8 cellular contexts compared by ENCODE assay signal in the genomic region with DNA sequence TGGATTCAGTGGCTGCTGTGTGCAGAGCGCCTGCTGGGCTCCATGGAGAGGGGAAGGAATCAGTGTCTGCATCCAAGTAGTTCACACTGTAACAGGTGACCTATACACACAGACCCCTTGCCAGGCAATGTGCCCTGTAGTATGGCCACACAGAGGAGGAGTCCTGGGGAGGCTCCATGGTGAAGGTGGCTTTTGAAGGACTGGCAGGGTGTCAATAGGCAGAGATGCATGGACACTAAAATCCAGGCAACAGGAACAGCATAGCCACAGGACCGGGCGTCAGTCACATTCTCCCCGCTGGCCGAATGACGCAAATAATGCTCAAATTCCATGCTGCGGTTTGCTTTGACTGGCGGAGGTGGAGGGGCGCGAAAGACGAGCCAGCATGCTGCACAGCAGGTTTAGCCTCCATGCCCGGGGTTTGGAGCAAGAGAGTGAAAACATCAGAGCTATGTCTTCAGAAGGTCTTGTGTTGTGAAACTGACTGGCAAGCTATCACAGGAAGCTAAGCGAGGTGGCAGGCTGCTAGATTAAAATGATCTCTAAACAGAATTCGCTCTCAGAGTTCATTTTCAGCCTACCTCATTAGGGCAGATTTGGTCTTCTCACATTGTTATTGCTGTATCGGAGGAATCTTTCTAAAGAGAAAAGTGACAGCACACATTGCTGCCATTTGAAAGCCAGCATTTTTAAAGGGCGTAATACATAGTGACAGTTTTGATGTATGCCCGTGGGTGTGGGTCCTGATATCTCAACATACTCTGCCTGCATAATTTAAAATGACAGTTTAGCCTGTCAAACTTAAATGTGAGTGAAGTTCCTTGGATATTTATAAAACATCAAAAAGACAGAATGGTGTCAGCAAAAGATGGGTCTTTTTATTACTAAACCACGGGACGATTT. TPM values are rescaled to one million over a fixed set of nuclear protein-coding genes. Genes with fewer than 3 reads are reported as not detected.
DNase-seq lines count a peak whose midpoint lies in the region; ATAC-seq and TF ChIP-seq lines count a peak whose summit lies in the region.

No MANE protein-coding gene starts in this region.

- H3K4me3 ChIP-seq in colonic mucosa (peak overlapping the region; percentile 77), liver (ENCODE audit: low read depth in 1 of 3, low read length in 3 of 3) (peak overlapping the region; percentile 73 to 95 (median 94))

- peak overlapping the region; percentile 84 for H3K27ac ChIP-seq in colonic mucosa
- peak overlapping the region; percentile 91 to 95 for H3K27ac ChIP-seq in liver (ENCODE audit: low read depth in 1 of 2, low read length in 2 of 2)

- peak; percentile 74 for DNase-seq in GM03348 (ENCODE audit: low spot score)
- DNase-seq in NCI-H2171 (lab: John Stamatoyannopoulos, UW) = peak; percentile 52
- peak; percentile 84 for DNase-seq in activated CD4-positive, alpha-beta T cell treated with anti-CD3 and anti-CD28 coated beads, Interleukin-2, amount 10 ng/mL, durations not matched to agents 24 days and 14 days
- DNase-seq in colonic mucosa = peak; percentile 58
- peak; percentile 57 to 62 for DNase-seq in stimulated activated CD4-positive, alpha-beta T cell treated with anti-CD3 and anti-CD28 coated beads, Interleukin-2, amount 100 ng/mL, for 24 hours

- H3K9me3 Mint-ChIP-seq in activated CD4-positive, alpha-beta T cell treated with anti-CD3 and anti-CD28 coated beads, Interleukin-2, amount 10 ng/mL, durations not matched to agents 24 days and 14 days = no peaks in the 10 kb centered on the region

- peaks cover 2% of the 10 kb centered on the region for H3K27me3 Mint-ChIP-seq in activated CD4-positive, alpha-beta T cell treated with anti-CD3 and anti-CD28 coated beads, Interleukin-2, amount 10 ng/mL, durations not matched to agents 24 days and 14 days

- H3K36me3 ChIP-seq in colonic mucosa = no peaks in the 10 kb centered on the region
- H3K36me3 ChIP-seq in liver (ENCODE audit: control insufficient read depth in 4 of 4, insufficient read depth in 3 of 4, low read depth in 1 of 4, low read length in 3 of 4) = no peaks in the 10 kb centered on the region

- peak overlapping the region; percentile 99 for H3K4me3 Mint-ChIP-seq in activated CD4-positive, alpha-beta T cell treated with anti-CD3 and anti-CD28 coated beads, Interleukin-2, amount 10 ng/mL, durations not matched to agents 24 days and 14 days

- H3K27me3 ChIP-seq in colonic mucosa = no peaks in the 10 kb centered on the region
- H3K27me3 ChIP-seq in liver (ENCODE audit: control insufficient read depth in 4 of 4, insufficient read depth in 4 of 4, low read length in 3 of 4) = no peaks in the 10 kb centered on the region

- TF ChIP-seq CTCF in colonic mucosa (IDR thresholded peaks at IDR 0.05) (no peak), liver (IDR thresholded peaks at IDR 0.05; ENCODE audit: low read depth, low read length, missing input control) (no peak)

- H3K27ac Mint-ChIP-seq in activated CD4-positive, alpha-beta T cell treated with anti-CD3 and anti-CD28 coated beads, Interleukin-2, amount 10 ng/mL, durations not matched to agents 24 days and 14 days = peak overlapping the region; percentile 100

- H3K4me1 ChIP-seq in colonic mucosa (peaks cover 13% of the 10 kb centered on the region), liver (ENCODE audit: control insufficient read depth in 4 of 4, insufficient read depth in 4 of 4, low read length in 3 of 4) (peaks cover 0 to 32% (median 22%) of the 10 kb centered on the region in 4 donors)

- peaks cover 24% of the 10 kb centered on the region for H3K4me1 Mint-ChIP-seq in activated CD4-positive, alpha-beta T cell treated with anti-CD3 and anti-CD28 coated beads, Interleukin-2, amount 10 ng/mL, durations not matched to agents 24 days and 14 days

- intact Hi-C loops in activated CD4-positive, alpha-beta T cell treated with anti-CD3 and anti-CD28 coated beads, Interleukin-2, amount 10 ng/mL, durations not matched to agents 24 days and 14 days (cut with micrococcal nuclease) = loop anchor here (5.0 to 10.0 kb wide), 5 partner anchors 115 to 1938 kb away; partner anchors contain the start of genes AFG3L2, NAPG and VAPA
- intact Hi-C loops in colonic mucosa (cut with DNase I) = loop anchor here (10.0 kb wide), 1 partner anchor 55 kb away; the partner anchor contains the start of gene MPPE1

- H3K36me3 Mint-ChIP-seq in activated CD4-positive, alpha-beta T cell treated with anti-CD3 and anti-CD28 coated beads, Interleukin-2, amount 10 ng/mL, durations not matched to agents 24 days and 14 days (ENCODE audit: low read depth) = peaks cover 10% of the 10 kb centered on the region

- TF ChIP-seq RAD21 in liver (IDR thresholded peaks at IDR 0.05) = no peak

- 10% methylated on average over 19 of the region's 19 CpGs for WGBS in liver

- H3K9me3 ChIP-seq in colonic mucosa (no peaks in the 10 kb centered on the region), liver (ENCODE audit: control insufficient read depth in 4 of 4, low read length in 3 of 4) (no peaks in the 10 kb centered on the region)

- ATAC-seq in GM21526 (IDR thresholded peaks at IDR 0.05; ENCODE audit: low FRiP score, unreplicated experiment) (no peak), HG03442 (IDR thresholded peaks at IDR 0.05; ENCODE audit: unreplicated experiment) (no peak)

- H3K9ac ChIP-seq in colonic mucosa (ENCODE audit: low read depth in 2 of 2, low read length in 2 of 2) (peak overlapping the region in 1 of 2 donors; percentile 100), liver (ENCODE audit: low read depth in 1 of 2, low read length in 2 of 2) (peak overlapping the region; percentile 81 to 93)

TF ChIP-seq in liver, 16 proteins besides CTCF, POLR2A, EP300 and RAD21 (continues in another document):
- peak; percentile 44 for TF ChIP-seq SP1 (IDR thresholded peaks at IDR 0.05)
- TF ChIP-seq GABPA (IDR thresholded peaks at IDR 0.05 in 1 of 2, conservative IDR thresholded peaks at IDR 0.05 in 1 of 2) = no peak
- TF ChIP-seq NR2F2 (IDR thresholded peaks at IDR 0.05) = no peak
- TF ChIP-seq, protein P1, sequence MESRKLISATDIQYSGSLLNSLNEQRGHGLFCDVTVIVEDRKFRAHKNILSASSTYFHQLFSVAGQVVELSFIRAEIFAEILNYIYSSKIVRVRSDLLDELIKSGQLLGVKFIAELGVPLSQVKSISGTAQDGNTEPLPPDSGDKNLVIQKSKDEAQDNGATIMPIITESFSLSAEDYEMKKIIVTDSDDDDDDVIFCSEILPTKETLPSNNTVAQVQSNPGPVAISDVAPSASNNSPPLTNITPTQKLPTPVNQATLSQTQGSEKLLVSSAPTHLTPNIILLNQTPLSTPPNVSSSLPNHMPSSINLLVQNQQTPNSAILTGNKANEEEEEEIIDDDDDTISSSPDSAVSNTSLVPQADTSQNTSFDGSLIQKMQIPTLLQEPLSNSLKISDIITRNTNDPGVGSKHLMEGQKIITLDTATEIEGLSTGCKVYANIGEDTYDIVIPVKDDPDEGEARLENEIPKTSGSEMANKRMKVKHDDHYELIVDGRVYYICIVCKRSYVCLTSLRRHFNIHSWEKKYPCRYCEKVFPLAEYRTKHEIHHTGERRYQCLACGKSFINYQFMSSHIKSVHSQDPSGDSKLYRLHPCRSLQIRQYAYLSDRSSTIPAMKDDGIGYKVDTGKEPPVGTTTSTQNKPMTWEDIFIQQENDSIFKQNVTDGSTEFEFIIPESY (IDR thresholded peaks at IDR 0.05) = no peak
- TF ChIP-seq YY1 (IDR thresholded peaks at IDR 0.05) = peak; percentile 77
- no peak for TF ChIP-seq RXRA (IDR thresholded peaks at IDR 0.05)
- no peak for TF ChIP-seq EGR1 (IDR thresholded peaks at IDR 0.05; ENCODE audit: low read depth in 2 of 2)
- TF ChIP-seq FOXA2 (IDR thresholded peaks at IDR 0.05) = no peak
- TF ChIP-seq, protein P2, sequence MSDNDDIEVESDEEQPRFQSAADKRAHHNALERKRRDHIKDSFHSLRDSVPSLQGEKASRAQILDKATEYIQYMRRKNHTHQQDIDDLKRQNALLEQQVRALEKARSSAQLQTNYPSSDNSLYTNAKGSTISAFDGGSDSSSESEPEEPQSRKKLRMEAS (IDR thresholded peaks at IDR 0.05) = peak; percentile 9
- TF ChIP-seq HNF4A (conservative IDR thresholded peaks at IDR 0.05) = peak in 1 of 2 donors; percentile 35
- TF ChIP-seq TAF1 (conservative IDR thresholded peaks at IDR 0.05) = peak; percentile 48
- no peak for TF ChIP-seq HNF4G (IDR thresholded peaks at IDR 0.05)
- TF ChIP-seq REST (IDR thresholded peaks at IDR 0.05) = no peak
- no peak for TF ChIP-seq JUND (IDR thresholded peaks at IDR 0.05)

RNA-seq across cellular contexts. Expression of gene CHMP1B, which starts 1.1 kb away (rescaled TPM):
- 22.7 and 24.4 TPM in 2 replicates for total RNA-seq in activated CD4-positive, alpha-beta T cell treated with anti-CD3 and anti-CD28 coated beads, Interleukin-2, amount 10 ng/mL, durations not matched to agents 24 days and 14 days
- 10 to 100 TPM; 42.3 to 80.1 TPM for total RNA-seq in colonic mucosa
- 10 to 100 TPM; 19.5 to 23.6 TPM for total RNA-seq in liver
- polyA plus RNA-seq in liver = 10 to 100 TPM; 13.6 to 18.7 TPM

RNA-seq across cellular contexts. Expression of gene MPPE1, which starts 58.0 kb away (rescaled TPM):
- total RNA-seq in activated CD4-positive, alpha-beta T cell treated with anti-CD3 and anti-CD28 coated beads, Interleukin-2, amount 10 ng/mL, durations not matched to agents 24 days and 14 days = 39.2 and 45.8 TPM in 2 replicates
- total RNA-seq in colonic mucosa (10 to 100 TPM; 36.8 to 47.9 TPM), liver (10 to 100 TPM in 1 of 2 donors, 1 to 10 TPM in 1; 9.8 to 31.0 TPM)
- polyA plus RNA-seq in liver = 10 to 100 TPM; 21.2 to 31.6 TPM
